ENCODE assay signal across 8 cellular contexts in the genomic region with DNA sequence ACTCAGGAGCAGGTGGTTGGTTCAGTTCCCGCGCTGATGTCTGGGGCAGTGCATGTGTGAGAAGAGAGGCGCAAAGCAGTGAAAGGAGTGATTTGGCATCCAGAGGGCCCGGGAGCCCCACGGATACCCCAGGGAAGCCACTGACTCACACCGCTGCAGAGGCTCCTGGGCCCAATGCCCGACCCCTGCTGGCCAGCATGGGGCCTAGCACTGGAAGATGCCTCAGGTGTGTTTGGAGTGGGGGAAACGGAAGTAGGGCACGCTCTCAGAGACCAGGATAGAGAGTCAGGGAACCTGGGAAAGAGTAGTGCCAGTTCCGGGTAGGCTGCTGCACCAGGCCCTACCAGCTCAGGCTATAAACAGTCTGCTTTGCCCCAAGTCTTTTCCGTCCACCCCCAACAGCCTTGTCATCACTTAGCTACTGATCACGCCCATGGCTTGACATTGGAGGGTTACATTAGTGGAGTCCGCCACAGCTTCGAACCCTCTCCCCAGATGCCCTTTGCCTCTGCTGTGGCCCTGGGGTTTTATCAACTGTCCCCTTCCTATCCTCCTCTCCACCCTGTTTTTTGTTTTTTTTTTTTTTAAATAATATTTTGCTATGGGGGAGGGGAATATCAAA. TPM values are rescaled to one million over a fixed set of nuclear protein-coding genes. Genes with fewer than 3 reads are reported as not detected.
A peak's percentile ranks its signal among the peaks of the same experiment; 100 is the strongest.
DNase-seq lines count a peak whose midpoint lies in the region; ATAC-seq and TF ChIP-seq lines count a peak whose summit lies in the region.

No MANE protein-coding gene starts in this region.

- TF ChIP-seq CTCF in endodermal cell (conservative IDR thresholded peaks at IDR 0.05) (peak; percentile 95), natural killer cell (IDR thresholded peaks at IDR 0.05) (no peak)

- H3K27me3 ChIP-seq in endodermal cell (ENCODE audit: control insufficient read depth, insufficient read depth, low read length, poor library complexity, severe bottlenecking): peaks cover 7% of the 10 kb centered on the region

- no peaks in the 10 kb centered on the region for H3K4me1 ChIP-seq in endodermal cell (ENCODE audit: control insufficient read depth, insufficient read depth, low read length)

- H3K27ac Mint-ChIP-seq in activated T-helper 1 cell treated with anti-CD3 and anti-CD28 coated beads, Interleukin-12 subunit alpha, Interleukin-12 subunit beta, Interleukin-2, Interleukin-4 antibody, amounts not matched to agents 30 ng/mL and 10 ng/mL and 1 ng/mL, durations not matched to agents 14 hours and 24 hours and 36 hours: no peak overlapping the region
- H3K27ac Mint-ChIP-seq in endodermal cell (no peak overlapping the region), natural killer cell (no peak overlapping the region)

- no peak overlapping the region for H3K4me3 ChIP-seq in endodermal cell (ENCODE audit: low read length)

- no peak overlapping the region for H3K4me3 Mint-ChIP-seq in activated T-helper 1 cell treated with anti-CD3 and anti-CD28 coated beads, Interleukin-12 subunit alpha, Interleukin-12 subunit beta, Interleukin-2, Interleukin-4 antibody, amounts not matched to agents 30 ng/mL and 10 ng/mL and 1 ng/mL, durations not matched to agents 14 hours and 24 hours and 36 hours
- H3K4me3 Mint-ChIP-seq in endodermal cell (no peak overlapping the region), natural killer cell (no peak overlapping the region)

- WGBS in endodermal cell (ENCODE audit: insufficient coverage in 1 of 2, insufficient read length in 1 of 2), 2 experiments: 42 to 52% methylated on average over 5 to 14 of the region's 14 CpGs

- DNase-seq in activated T-helper 1 cell treated with Interleukin-2 at 50 U/mL for 16 hours (ENCODE audit: low read depth) (peak; percentile 33), LoVo (ENCODE audit: low spot score) (peak; percentile 21), endodermal cell (peak; percentile 95), natural killer cell (no peak), UCSD-AML1 (lab: John Stamatoyannopoulos, UW; ENCODE audit: unreplicated experiment) (no peak)
- DNase-seq in activated T-helper 1 cell treated with anti-CD3 and anti-CD28 coated beads, Interleukin-12 subunit alpha, Interleukin-12 subunit beta, Interleukin-2, Interleukin-4 antibody, amounts not matched to agents 30 ng/mL and 10 ng/mL and 1 ng/mL, durations not matched to agents 14 hours and 24 hours and 36 hours (ENCODE audit: low spot score): no peak
- peak; percentile 52 for DNase-seq in activated CD4-positive, alpha-beta T cell treated with anti-CD3 and anti-CD28 coated beads, Interleukin-2, amount 50 U/mL, for 1 hour

- peaks cover 44% of the 10 kb centered on the region for H3K36me3 ChIP-seq in endodermal cell (ENCODE audit: control insufficient read depth, insufficient read depth, low read length)

- peak; percentile 52 to 81 (median 74) for ATAC-seq in natural killer cell
- no peak for ATAC-seq in GM19035 (IDR thresholded peaks at IDR 0.05; ENCODE audit: unreplicated experiment)

- peaks cover 14% of the 10 kb centered on the region for H3K4me1 Mint-ChIP-seq in activated T-helper 1 cell treated with anti-CD3 and anti-CD28 coated beads, Interleukin-12 subunit alpha, Interleukin-12 subunit beta, Interleukin-2, Interleukin-4 antibody, amounts not matched to agents 30 ng/mL and 10 ng/mL and 1 ng/mL, durations not matched to agents 14 hours and 24 hours and 36 hours (ENCODE audit: low read depth)
- peaks cover 3% of the 10 kb centered on the region for H3K4me1 Mint-ChIP-seq in endodermal cell
- H3K4me1 Mint-ChIP-seq in natural killer cell: peaks cover 0 to 21% of the 10 kb centered on the region in 2 donors

- H3K36me3 Mint-ChIP-seq in activated T-helper 1 cell treated with anti-CD3 and anti-CD28 coated beads, Interleukin-12 subunit alpha, Interleukin-12 subunit beta, Interleukin-2, Interleukin-4 antibody, amounts not matched to agents 30 ng/mL and 10 ng/mL and 1 ng/mL, durations not matched to agents 14 hours and 24 hours and 36 hours (ENCODE audit: low read depth): peaks cover 73% of the 10 kb centered on the region
- H3K36me3 Mint-ChIP-seq in endodermal cell (ENCODE audit: low read depth) (peaks cover 43% of the 10 kb centered on the region), natural killer cell (no peaks in the 10 kb centered on the region)

- H3K9me3 ChIP-seq in endodermal cell (ENCODE audit: control insufficient read depth, low read length): no peaks in the 10 kb centered on the region

- H3K9me3 Mint-ChIP-seq in activated T-helper 1 cell treated with anti-CD3 and anti-CD28 coated beads, Interleukin-12 subunit alpha, Interleukin-12 subunit beta, Interleukin-2, Interleukin-4 antibody, amounts not matched to agents 30 ng/mL and 10 ng/mL and 1 ng/mL, durations not matched to agents 14 hours and 24 hours and 36 hours: no peaks in the 10 kb centered on the region
- no peaks in the 10 kb centered on the region for H3K9me3 Mint-ChIP-seq in endodermal cell
- no peaks in the 10 kb centered on the region for H3K9me3 Mint-ChIP-seq in natural killer cell

- no peak overlapping the region for H3K9ac ChIP-seq in endodermal cell (ENCODE audit: extremely low read depth, low read length, poor library complexity, severe bottlenecking)

- no peaks in the 10 kb centered on the region for H3K27me3 Mint-ChIP-seq in activated T-helper 1 cell treated with anti-CD3 and anti-CD28 coated beads, Interleukin-12 subunit alpha, Interleukin-12 subunit beta, Interleukin-2, Interleukin-4 antibody, amounts not matched to agents 30 ng/mL and 10 ng/mL and 1 ng/mL, durations not matched to agents 14 hours and 24 hours and 36 hours (ENCODE audit: insufficient read depth)
- H3K27me3 Mint-ChIP-seq in endodermal cell (ENCODE audit: insufficient read depth) (peaks cover 26% of the 10 kb centered on the region), natural killer cell (ENCODE audit: low read depth in 2 of 2) (no peaks in the 10 kb centered on the region)

- no peak overlapping the region for H3K27ac ChIP-seq in endodermal cell (ENCODE audit: low read depth, low read length)

- intact Hi-C loops in activated T-helper 1 cell treated with anti-CD3 and anti-CD28 coated beads, Interleukin-12 subunit alpha, Interleukin-12 subunit beta, Interleukin-2, Interleukin-4 antibody, amounts not matched to agents 30 ng/mL and 10 ng/mL and 1 ng/mL, durations not matched to agents 14 hours and 24 hours and 36 hours (cut with micrococcal nuclease): loop anchor here (1.0 kb wide), 1 partner anchor 31 kb away; no protein-coding TSS in a partner anchor
- intact Hi-C loops in natural killer cell (cut with micrococcal nuclease): loop anchor here (1.0 kb wide), 1 partner anchor 31 kb away; no protein-coding TSS in a partner anchor

RNA-seq across cellular contexts. Expression of gene CSAD, which starts 9.5 kb away (rescaled TPM):
- 21.7 and 22.6 TPM in 2 replicates for total RNA-seq in activated T-helper 1 cell treated with anti-CD3 and anti-CD28 coated beads, Interleukin-12 subunit alpha, Interleukin-12 subunit beta, Interleukin-2, Interleukin-4 antibody, amounts not matched to agents 30 ng/mL and 10 ng/mL and 1 ng/mL, durations not matched to agents 14 hours and 24 hours and 36 hours
- 10 to 100 TPM; 24.9 to 38.2 TPM for total RNA-seq in endodermal cell
- 20.2 TPM for polyA plus RNA-seq in endodermal cell (2013, experiment 1 of 2)
- 23.9 TPM for polyA plus RNA-seq in endodermal cell (2013, experiment 2 of 2)
- total RNA-seq in natural killer cell: 10 to 100 TPM; 50.8 to 54.4 (median 53.0) TPM

RNA-seq across cellular contexts. Expression of gene ZNF740, which starts 9.7 kb away (rescaled TPM):
- total RNA-seq in activated T-helper 1 cell treated with anti-CD3 and anti-CD28 coated beads, Interleukin-12 subunit alpha, Interleukin-12 subunit beta, Interleukin-2, Interleukin-4 antibody, amounts not matched to agents 30 ng/mL and 10 ng/mL and 1 ng/mL, durations not matched to agents 14 hours and 24 hours and 36 hours: 48.1 and 52.8 TPM in 2 replicates
- total RNA-seq in endodermal cell (10 to 100 TPM; 54.0 to 54.6 TPM), natural killer cell (10 to 100 TPM; 37.1 to 65.9 (median 45.3) TPM)
- polyA plus RNA-seq in endodermal cell (2013, experiment 1 of 2): 31.5 TPM
- 26.9 TPM for polyA plus RNA-seq in endodermal cell (2013, experiment 2 of 2)

RNA-seq across cellular contexts. Expression of gene ITGB7, which starts 16.8 kb away (rescaled TPM):
- 258 and 266 TPM in 2 replicates for total RNA-seq in activated T-helper 1 cell treated with anti-CD3 and anti-CD28 coated beads, Interleukin-12 subunit alpha, Interleukin-12 subunit beta, Interleukin-2, Interleukin-4 antibody, amounts not matched to agents 30 ng/mL and 10 ng/mL and 1 ng/mL, durations not matched to agents 14 hours and 24 hours and 36 hours
- total RNA-seq in endodermal cell: 1 to 10 TPM; 1.4 TPM
- polyA plus RNA-seq in endodermal cell (2013, experiment 1 of 2): 0.18 TPM
- 0.46 TPM for polyA plus RNA-seq in endodermal cell (2013, experiment 2 of 2)
- total RNA-seq in natural killer cell: 100 to 1,000 TPM; 329 to 441 (median 439) TPM

RNA-seq across cellular contexts. Expression of gene RARG, which starts 41.8 kb away (rescaled TPM):
- 58.6 and 61.6 TPM in 2 replicates for total RNA-seq in activated T-helper 1 cell treated with anti-CD3 and anti-CD28 coated beads, Interleukin-12 subunit alpha, Interleukin-12 subunit beta, Interleukin-2, Interleukin-4 antibody, amounts not matched to agents 30 ng/mL and 10 ng/mL and 1 ng/mL, durations not matched to agents 14 hours and 24 hours and 36 hours
- total RNA-seq in endodermal cell: 10 to 100 TPM; 19.5 to 26.8 TPM
- polyA plus RNA-seq in endodermal cell (2013, experiment 1 of 2): 23.9 TPM
- polyA plus RNA-seq in endodermal cell (2013, experiment 2 of 2): 18.1 TPM
- 10 to 100 TPM; 24.0 to 30.6 (median 27.5) TPM for total RNA-seq in natural killer cell

Comparison
In these comparisons a context has a peak if more than half of its experiments do, and no peak if none do; other contexts are left out.
1. DNase-seq: peak in activated T-helper 1 cell treated with Interleukin-2 at 50 U/mL for 16 hours (single experiment), LoVo (single experiment), activated CD4-positive, alpha-beta T cell treated with anti-CD3 and anti-CD28 coated beads, Interleukin-2, amount 50 U/mL, for 1 hour (single experiment) and endodermal cell (single experiment); none in activated T-helper 1 cell treated with anti-CD3 and anti-CD28 coated beads, Interleukin-12 subunit alpha, Interleukin-12 subunit beta, Interleukin-2, Interleukin-4 antibody, amounts not matched to agents 30 ng/mL and 10 ng/mL and 1 ng/mL, durations not matched to agents 14 hours and 24 hours and 36 hours (single experiment), natural killer cell (single experiment) and UCSD-AML1 (single experiment).
2. RNA of gene ITGB7, which starts 16.8 kb away (total RNA-seq): 329 to 441 TPM in natural killer cell and 258 to 266 TPM in activated T-helper 1 cell treated with anti-CD3 and anti-CD28 coated beads, Interleukin-12 subunit alpha, Interleukin-12 subunit beta, Interleukin-2, Interleukin-4 antibody, amounts not matched to agents 30 ng/mL and 10 ng/mL and 1 ng/mL, durations not matched to agents 14 hours and 24 hours and 36 hours; 1.4 TPM in endodermal cell; every median in the first group is over 100 times any median in the second.